ENCODE assay signal across 14 cellular contexts in genomic region chr14:78752789-78753188, GRCh38.
DNase-seq lines count a peak whose midpoint lies in the region; ATAC-seq and TF ChIP-seq lines count a peak whose summit lies in the region.
"Had no signal": no experiment of that assay in that cellular context is flagged by ENCODE, and none has a peak within 500 bp of the region (broad histone marks: within the 10 kb centered on the region; RNA-seq: fewer than 3 reads in every experiment).

No MANE protein-coding gene starts in this region.

- H3K9ac ChIP-seq in colonic mucosa (ENCODE audit: low read depth in 2 of 2, low read length in 2 of 2) = no peak overlapping the region
- H3K9ac ChIP-seq: SK-N-SH had no signal

- intact Hi-C loops in colonic mucosa (cut with DNase I) = no loop called here

- TF ChIP-seq CTCF in kidney epithelial cell (IDR thresholded peaks at IDR 0.05; ENCODE audit: insufficient read depth, low read length, poor library complexity, severe bottlenecking) (no peak), colonic mucosa (IDR thresholded peaks at IDR 0.05) (no peak)

- no peaks in the 10 kb centered on the region for H3K9me3 ChIP-seq in colonic mucosa
- H3K9me3 ChIP-seq: ovary, SK-N-SH had no signal

- ATAC-seq in GM18858 (IDR thresholded peaks at IDR 0.05; ENCODE audit: unreplicated experiment) (peak; percentile 46), GM21825 (IDR thresholded peaks at IDR 0.05; ENCODE audit: unreplicated experiment) (no peak)

- no peak overlapping the region for H3K27ac ChIP-seq in colonic mucosa
- H3K27ac ChIP-seq: ovary had no signal

- peak; percentile 8 for DNase-seq in A172 (ENCODE audit: low spot score)
- peak; percentile 37 to 47 for DNase-seq in NCI-H187 (lab: John Stamatoyannopoulos, UW)
- DNase-seq in kidney epithelial cell (ENCODE audit: low read depth) = peak; percentile 43
- no peak for DNase-seq in NCI-H345 treated with DMSO at 0.1 percent for 48 hours (lab: John Stamatoyannopoulos, UW; ENCODE audit: unreplicated experiment)
- no peak for DNase-seq in NCI-H524 treated with DMSO at 0.1 percent for 48 hours (lab: John Stamatoyannopoulos, UW)
- DNase-seq in colonic mucosa = no peak
- DNase-seq: activated naive CD4-positive, alpha-beta T cell treated with Interleukin-2 at 50 U/mL for 16 hours; foreskin melanocyte; midbrain; NCI-H2081 treated with DMSO at 0.1 percent for 48 hours; ovary; SK-N-SH had no signal

- no peaks in the 10 kb centered on the region for H3K27me3 ChIP-seq in kidney epithelial cell (ENCODE audit: control insufficient read depth, insufficient read depth, low read length)
- H3K27me3 ChIP-seq in colonic mucosa = no peaks in the 10 kb centered on the region
- H3K27me3 ChIP-seq: ovary had no signal

- H3K36me3 ChIP-seq in kidney epithelial cell (ENCODE audit: control insufficient read depth, insufficient read depth, low read length) (no peaks in the 10 kb centered on the region), colonic mucosa (no peaks in the 10 kb centered on the region)
- H3K36me3 ChIP-seq: ovary had no signal

- H3K4me3 ChIP-seq in kidney epithelial cell (ENCODE audit: low read depth, low read length) (no peak overlapping the region), colonic mucosa (no peak overlapping the region)
- H3K4me3 ChIP-seq: ovary had no signal

- H3K4me1 ChIP-seq in colonic mucosa = no peaks in the 10 kb centered on the region

Comparison
In these comparisons a context has a peak if more than half of its experiments do, and no peak if none do; other contexts are left out.
1. DNase-seq: peak in A172 (single experiment), NCI-H187 (2 of 2) and kidney epithelial cell (single experiment); none in NCI-H345 treated with DMSO at 0.1 percent for 48 hours (single experiment), NCI-H524 treated with DMSO at 0.1 percent for 48 hours (single experiment) and colonic mucosa (single experiment).